In the genomic region with DNA sequence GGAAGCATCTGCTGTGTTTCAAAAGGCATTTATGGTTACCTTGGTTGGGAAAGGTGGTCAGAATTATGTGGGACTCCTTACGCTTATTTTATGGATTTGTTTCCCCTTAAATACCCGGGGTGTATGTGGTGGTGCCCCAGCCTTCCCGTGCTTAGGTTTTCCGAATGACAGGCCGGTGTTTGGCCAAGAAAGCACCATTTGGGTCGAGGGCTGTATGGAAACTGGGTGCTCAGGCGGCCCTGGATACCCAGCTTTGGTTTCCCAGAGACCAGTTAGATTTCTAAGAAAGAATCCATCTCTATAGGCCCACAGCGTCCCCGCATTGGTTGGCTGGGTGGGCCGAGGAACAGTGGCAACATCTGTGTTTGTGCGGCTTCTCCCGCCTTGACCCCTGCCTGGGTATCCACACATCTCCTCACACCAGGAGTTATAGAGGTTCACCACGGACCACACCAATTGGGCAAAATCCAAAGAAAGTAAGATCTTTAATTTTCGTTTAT, we compare ENCODE assay signal across 10 cellular contexts. TPM values are rescaled to one million over a fixed set of nuclear protein-coding genes. Genes with fewer than 3 reads are reported as not detected.
DNase-seq lines count a peak whose midpoint lies in the region; ATAC-seq and TF ChIP-seq lines count a peak whose summit lies in the region.
"Had no signal": no experiment of that assay in that cellular context is flagged by ENCODE, and none has a peak within 500 bp of the region (broad histone marks: within the 10 kb centered on the region; RNA-seq: fewer than 3 reads in every experiment).

No MANE protein-coding gene starts in this region.

- peaks cover 0 to 21% (median 7%) of the 10 kb centered on the region in 4 donors for H3K4me1 ChIP-seq in tibial nerve

- H3K9me3 Mint-ChIP-seq in activated naive CD4-positive, alpha-beta T cell treated with anti-CD3 and anti-CD28 coated beads for 36 hours = no peaks in the 10 kb centered on the region
- no peaks in the 10 kb centered on the region for H3K9me3 Mint-ChIP-seq in memory B cell

- ATAC-seq in memory B cell (ENCODE audit: low read depth) (no peak), HG03139 (IDR thresholded peaks at IDR 0.05; ENCODE audit: unreplicated experiment) (no peak), left lobe of liver (no peak)

- H3K4me1 Mint-ChIP-seq in activated naive CD4-positive, alpha-beta T cell treated with anti-CD3 and anti-CD28 coated beads for 36 hours (ENCODE audit: low read depth) = no peaks in the 10 kb centered on the region
- H3K4me1 Mint-ChIP-seq in memory B cell = no peaks in the 10 kb centered on the region

- H3K27ac ChIP-seq in tibial nerve = peak overlapping the region; percentile 61 to 93 (median 86)

- H3K4me3 ChIP-seq in cardiac fibroblast (replicated peaks in 1 of 2; ENCODE audit: low read depth in 2 of 2, low read length in 2 of 2) = peak overlapping the region; percentile 69 to 89
- H3K4me3 ChIP-seq in tibial nerve = peak overlapping the region; percentile 63 to 81 (median 76)

- WGBS in tibial nerve, 2 donors = 41 to 44% methylated on average over 13 to 14 of the region's 14 CpGs

- no peak for DNase-seq in activated naive CD4-positive, alpha-beta T cell treated with anti-CD3 and anti-CD28 coated beads for 36 hours
- no peak for DNase-seq in activated naive CD4-positive, alpha-beta T cell treated with anti-CD3 and anti-CD28 coated beads, Interleukin-2, amount 50 U/mL, for 16 hours
- DNase-seq in cardiac fibroblast (ENCODE audit: low read depth in 2 of 2) = no peak
- DNase-seq in memory B cell (ENCODE audit: low spot score in 2 of 2) = no peak
- DNase-seq in tibial nerve (ENCODE audit: low spot score in 2 of 2) = no peak
- DNase-seq in left lobe of liver (ENCODE audit: low spot score) = no peak
- DNase-seq in NCI-H226 = no peak
- DNase-seq: cortex of kidney, T-helper 2 cell had no signal

- CTCF ChIA-PET in activated naive CD4-positive, alpha-beta T cell treated with anti-CD3 and anti-CD28 coated beads for 36 hours (lab: Charles Lee) = no interaction called here

- TF ChIP-seq POLR2A in tibial nerve (IDR thresholded peaks at IDR 0.05) = no peak

- H3K36me3 Mint-ChIP-seq in activated naive CD4-positive, alpha-beta T cell treated with anti-CD3 and anti-CD28 coated beads for 36 hours (ENCODE audit: low read depth) = no peaks in the 10 kb centered on the region
- no peaks in the 10 kb centered on the region for H3K36me3 Mint-ChIP-seq in memory B cell

- no peaks in the 10 kb centered on the region for H3K27me3 ChIP-seq in tibial nerve

- peak overlapping the region; percentile 21 for H3K4me3 Mint-ChIP-seq in activated naive CD4-positive, alpha-beta T cell treated with anti-CD3 and anti-CD28 coated beads for 36 hours
- peak overlapping the region; percentile 49 for H3K4me3 Mint-ChIP-seq in memory B cell

- H3K27ac Mint-ChIP-seq in activated naive CD4-positive, alpha-beta T cell treated with anti-CD3 and anti-CD28 coated beads for 36 hours = no peak overlapping the region
- H3K27ac Mint-ChIP-seq in memory B cell = no peak overlapping the region

- no peak for TF ChIP-seq EP300 in tibial nerve (IDR thresholded peaks at IDR 0.05)

- TF ChIP-seq CTCF in cardiac fibroblast (IDR thresholded peaks at IDR 0.05; ENCODE audit: low read depth, low read length) (no peak), tibial nerve (IDR thresholded peaks at IDR 0.05) (no peak)

- no peaks in the 10 kb centered on the region for H3K36me3 ChIP-seq in tibial nerve

- intact Hi-C loops in activated naive CD4-positive, alpha-beta T cell treated with anti-CD3 and anti-CD28 coated beads for 36 hours (cut with micrococcal nuclease) = no loop called here

- peaks cover 44% of the 10 kb centered on the region for H3K27me3 Mint-ChIP-seq in activated naive CD4-positive, alpha-beta T cell treated with anti-CD3 and anti-CD28 coated beads for 36 hours (ENCODE audit: low read depth)
- H3K27me3 Mint-ChIP-seq in memory B cell = peaks cover 23% of the 10 kb centered on the region

- no peaks in the 10 kb centered on the region for H3K9me3 ChIP-seq in tibial nerve

RNA-seq across cellular contexts. Expression of a gene that starts 0.9 kb away (rescaled TPM):
- total RNA-seq in activated naive CD4-positive, alpha-beta T cell treated with anti-CD3 and anti-CD28 coated beads for 36 hours = not detected
- total RNA-seq in tibial nerve (10 to 100 TPM; 66.0 to 83.9 (median 72.5) TPM), left lobe of liver (14.4 TPM)

Comparison
In these comparisons a context has a peak if more than half of its experiments do, and no peak if none do; other contexts are left out.
1. RNA of a gene that starts 0.9 kb away (total RNA-seq): 66.0 to 83.9 TPM in tibial nerve and 14.4 TPM in left lobe of liver (single experiment); not detected in activated naive CD4-positive, alpha-beta T cell treated with anti-CD3 and anti-CD28 coated beads for 36 hours; every median in the first group is over 10 times any median in the second.